ENCODE assay signal across 16 cellular contexts in the genomic region with DNA sequence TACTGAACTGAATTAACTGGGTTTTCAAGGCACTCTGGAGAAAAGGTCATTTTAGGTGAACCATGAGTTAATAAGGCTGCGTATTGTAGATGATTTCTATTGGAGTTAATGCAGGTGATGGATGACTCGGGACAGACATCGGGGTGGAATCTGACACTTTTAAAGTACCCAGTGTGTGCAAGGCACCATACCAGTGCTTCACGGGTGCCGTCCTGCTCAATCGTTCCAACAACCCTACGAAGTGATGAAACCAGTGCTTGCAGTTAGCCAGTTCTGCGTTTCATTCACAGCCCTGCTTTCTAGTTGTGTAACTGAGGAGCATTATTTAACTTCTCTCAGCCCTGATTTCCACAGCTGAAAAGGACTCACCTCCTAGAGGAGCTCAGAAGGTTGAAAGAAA.
A peak's percentile ranks its signal among the peaks of the same experiment; 100 is the strongest.
DNase-seq lines count a peak whose midpoint lies in the region; ATAC-seq and TF ChIP-seq lines count a peak whose summit lies in the region.
"Had no signal": no experiment of that assay in that cellular context is flagged by ENCODE, and none has a peak within 500 bp of the region (broad histone marks: within the 10 kb centered on the region; RNA-seq: fewer than 3 reads in every experiment).

No MANE protein-coding gene starts in this region.

- DNase-seq in activated CD8-positive, alpha-beta memory T cell treated with anti-CD3 and anti-CD28 coated beads for 24 hours = peak; percentile 21
- DNase-seq in activated CD8-positive, alpha-beta memory T cell treated with anti-CD3 and anti-CD28 coated beads, Interleukin-2, amount 50 U/mL, for 4 hours = no peak
- DNase-seq in esophagus squamous epithelium (lab: John Stamatoyannopoulos, UW) (no peak), type B pancreatic cell (ENCODE audit: extremely low spot score, unreplicated experiment) (no peak), NCI-H2196 treated with DMSO at 0.1 percent for 48 hours (lab: John Stamatoyannopoulos, UW; ENCODE audit: unreplicated experiment) (no peak)
- no peak for DNase-seq in CD4-positive, alpha-beta memory T cell
- DNase-seq: 8988T; ACHN; CD4-positive, CD25-positive, alpha-beta regulatory T cell; DMS79; GOT3; IMR-90 had no signal

- H3K4me1 Mint-ChIP-seq in type B pancreatic cell (ENCODE audit: unreplicated experiment) = peaks cover 6% of the 10 kb centered on the region
- H3K4me1 Mint-ChIP-seq in CD4-positive, alpha-beta memory T cell = no peaks in the 10 kb centered on the region
- H3K4me1 Mint-ChIP-seq: CD4-positive, CD25-positive, alpha-beta regulatory T cell had no signal

- no peak for TF ChIP-seq POLR2A in esophagus squamous epithelium (IDR thresholded peaks at IDR 0.05)

- H3K36me3 Mint-ChIP-seq in type B pancreatic cell = no peaks in the 10 kb centered on the region
- no peaks in the 10 kb centered on the region for H3K36me3 Mint-ChIP-seq in CD4-positive, alpha-beta memory T cell
- H3K36me3 Mint-ChIP-seq: CD4-positive, CD25-positive, alpha-beta regulatory T cell had no signal

- TF ChIP-seq CTCF in VCaP (conservative IDR thresholded peaks at IDR 0.05) = no peak
- TF ChIP-seq CTCF in esophagus squamous epithelium (IDR thresholded peaks at IDR 0.05) = no peak
- TF ChIP-seq CTCF in type B pancreatic cell (conservative IDR thresholded peaks at IDR 0.05) = no peak

- ATAC-seq in HG02970 (IDR thresholded peaks at IDR 0.05; ENCODE audit: low FRiP score, unreplicated experiment) = no peak
- ATAC-seq: HCT116 had no signal

- peaks cover 2% of the 10 kb centered on the region for H3K27me3 Mint-ChIP-seq in type B pancreatic cell
- H3K27me3 Mint-ChIP-seq in CD4-positive, alpha-beta memory T cell = peaks cover 4 to 7% of the 10 kb centered on the region in 2 donors

- no peak overlapping the region for H3K4me3 Mint-ChIP-seq in type B pancreatic cell
- no peak overlapping the region for H3K4me3 Mint-ChIP-seq in CD4-positive, alpha-beta memory T cell
- H3K4me3 Mint-ChIP-seq: CD4-positive, CD25-positive, alpha-beta regulatory T cell had no signal

- WGBS in esophagus squamous epithelium, 2 donors = 86% methylated on average over 8 of the region's 8 CpGs

- POLR2A ChIA-PET in CD4-positive, alpha-beta memory T cell (lab: Charles Lee; ENCODE audit: partially characterized antibody) = no interaction called here

- no peaks in the 10 kb centered on the region for H3K9me3 Mint-ChIP-seq in type B pancreatic cell
- peaks cover 0 to 10% (median 3%) of the 10 kb centered on the region in 8 donors for H3K9me3 Mint-ChIP-seq in CD4-positive, alpha-beta memory T cell

- H3K4me3 ChIP-seq in esophagus squamous epithelium = peak overlapping the region in 1 of 4 donors; percentile 1
- H3K4me3 ChIP-seq in CD4-positive, alpha-beta memory T cell (ENCODE audit: low read length in 2 of 2) = no peak overlapping the region
- H3K4me3 ChIP-seq: BLaER1 treated with 17β-estradiol and CSF1 and Interleukin-3, amounts not matched to agents 10 nM and 100 nM had no signal

- H3K27ac Mint-ChIP-seq in type B pancreatic cell = peak overlapping the region; percentile 84
- H3K27ac Mint-ChIP-seq in CD4-positive, alpha-beta memory T cell = no peak overlapping the region

- peaks cover 6 to 76% (median 7%) of the 10 kb centered on the region in 3 donors for H3K4me1 ChIP-seq in esophagus squamous epithelium
- no peaks in the 10 kb centered on the region for H3K4me1 ChIP-seq in CD4-positive, alpha-beta memory T cell (ENCODE audit: insufficient read depth, low read length)
- H3K4me1 ChIP-seq: BLaER1 treated with 17β-estradiol and CSF1 and Interleukin-3, amounts not matched to agents 10 nM and 100 nM had no signal

- no peaks in the 10 kb centered on the region for H3K36me3 ChIP-seq in esophagus squamous epithelium
- no peaks in the 10 kb centered on the region for H3K36me3 ChIP-seq in CD4-positive, alpha-beta memory T cell (ENCODE audit: insufficient read depth, low read length)
- H3K36me3 ChIP-seq: BLaER1 treated with 17β-estradiol and CSF1 and Interleukin-3, amounts not matched to agents 10 nM and 100 nM had no signal

- intact Hi-C loops in esophagus squamous epithelium (cut with DNase I) = no loop called here
- intact Hi-C loops in CD4-positive, alpha-beta memory T cell (cut with micrococcal nuclease) = no loop called here

- CTCF ChIA-PET in CD4-positive, alpha-beta memory T cell (lab: Charles Lee; ENCODE audit: partially characterized antibody) = no interaction called here

- H3K27me3 ChIP-seq in esophagus squamous epithelium = no peaks in the 10 kb centered on the region
- H3K27me3 ChIP-seq in CD4-positive, alpha-beta memory T cell (ENCODE audit: insufficient read depth, low read length) = no peaks in the 10 kb centered on the region
- H3K27me3 ChIP-seq: BLaER1 treated with 17β-estradiol and CSF1 and Interleukin-3, amounts not matched to agents 10 nM and 100 nM had no signal

- no peaks in the 10 kb centered on the region for H3K9me3 ChIP-seq in esophagus squamous epithelium
- H3K9me3 ChIP-seq in CD4-positive, alpha-beta memory T cell (ENCODE audit: control insufficient read depth in 1 of 2, low read length in 2 of 2) = no peaks in the 10 kb centered on the region
- H3K9me3 ChIP-seq: BLaER1 treated with 17β-estradiol and CSF1 and Interleukin-3, amounts not matched to agents 10 nM and 100 nM had no signal

- H3K27ac ChIP-seq in VCaP (peak overlapping the region; percentile 63), esophagus squamous epithelium (peak overlapping the region; percentile 62 to 86 (median 80))
- no peak overlapping the region for H3K27ac ChIP-seq in CD4-positive, alpha-beta memory T cell (ENCODE audit: low read depth, low read length)
- H3K27ac ChIP-seq: BLaER1 treated with 17β-estradiol and CSF1 and Interleukin-3, amounts not matched to agents 10 nM and 100 nM had no signal
